ENCODE assay signal across 1 cellular context in the genomic region with DNA sequence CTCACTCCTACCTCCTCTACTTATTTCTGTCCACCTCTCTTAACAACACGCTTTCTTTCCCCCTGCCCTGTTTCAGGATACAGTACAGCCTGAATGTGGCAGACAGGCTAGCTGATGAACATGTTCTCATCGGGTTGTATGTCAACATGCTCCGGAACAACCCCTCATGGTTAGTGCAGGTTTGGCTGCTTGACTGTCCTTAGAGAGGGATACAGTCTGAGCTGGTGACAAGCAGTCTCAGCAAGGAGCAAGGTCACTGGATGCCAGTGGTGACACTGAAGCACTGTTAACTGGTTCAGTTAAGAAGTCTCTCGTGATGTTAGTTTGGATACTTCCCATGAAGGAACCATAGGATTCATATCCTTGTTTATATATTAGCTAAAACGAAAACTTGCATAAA.
TF ChIP-seq lines count a peak whose summit lies in the region.

No MANE protein-coding gene starts in this region.

TF ChIP-seq in IMR-90, 13 proteins besides CTCF, POLR2A, EP300 and RAD21:
- no peak for TF ChIP-seq RCOR1 (IDR thresholded peaks at IDR 0.05; ENCODE audit: insufficient replicate concordance, low read length)
- no peak for TF ChIP-seq MAZ (IDR thresholded peaks at IDR 0.05; ENCODE audit: borderline replicate concordance, low read depth, low read length)
- TF ChIP-seq MXI1 (IDR thresholded peaks at IDR 0.05; ENCODE audit: borderline replicate concordance, low read depth, low read length): no peak
- TF ChIP-seq MAFK (IDR thresholded peaks at IDR 0.05; ENCODE audit: low read depth, low read length): no peak
- no peak for TF ChIP-seq BHLHE40 (IDR thresholded peaks at IDR 0.05; ENCODE audit: low read depth, low read length)
- TF ChIP-seq SMC3 (IDR thresholded peaks at IDR 0.05; ENCODE audit: low read depth, low read length): no peak
- TF ChIP-seq CHD1 (IDR thresholded peaks at IDR 0.05; ENCODE audit: low read depth, low read length): no peak
- TF ChIP-seq, protein P1, sequence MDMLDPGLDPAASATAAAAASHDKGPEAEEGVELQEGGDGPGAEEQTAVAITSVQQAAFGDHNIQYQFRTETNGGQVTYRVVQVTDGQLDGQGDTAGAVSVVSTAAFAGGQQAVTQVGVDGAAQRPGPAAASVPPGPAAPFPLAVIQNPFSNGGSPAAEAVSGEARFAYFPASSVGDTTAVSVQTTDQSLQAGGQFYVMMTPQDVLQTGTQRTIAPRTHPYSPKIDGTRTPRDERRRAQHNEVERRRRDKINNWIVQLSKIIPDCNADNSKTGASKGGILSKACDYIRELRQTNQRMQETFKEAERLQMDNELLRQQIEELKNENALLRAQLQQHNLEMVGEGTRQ (IDR thresholded peaks at IDR 0.05; ENCODE audit: low read depth, low read length): no peak
- TF ChIP-seq, protein P2, sequence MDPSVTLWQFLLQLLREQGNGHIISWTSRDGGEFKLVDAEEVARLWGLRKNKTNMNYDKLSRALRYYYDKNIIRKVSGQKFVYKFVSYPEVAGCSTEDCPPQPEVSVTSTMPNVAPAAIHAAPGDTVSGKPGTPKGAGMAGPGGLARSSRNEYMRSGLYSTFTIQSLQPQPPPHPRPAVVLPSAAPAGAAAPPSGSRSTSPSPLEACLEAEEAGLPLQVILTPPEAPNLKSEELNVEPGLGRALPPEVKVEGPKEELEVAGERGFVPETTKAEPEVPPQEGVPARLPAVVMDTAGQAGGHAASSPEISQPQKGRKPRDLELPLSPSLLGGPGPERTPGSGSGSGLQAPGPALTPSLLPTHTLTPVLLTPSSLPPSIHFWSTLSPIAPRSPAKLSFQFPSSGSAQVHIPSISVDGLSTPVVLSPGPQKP (IDR thresholded peaks at IDR 0.05; ENCODE audit: borderline replicate concordance, low read depth, low read length): no peak
- no peak for TF ChIP-seq CEBPB (IDR thresholded peaks at IDR 0.05; ENCODE audit: low read depth, low read length)
- TF ChIP-seq RFX5 (IDR thresholded peaks at IDR 0.05; ENCODE audit: low read depth, low read length): no peak
- no peak for TF ChIP-seq FOS (IDR thresholded peaks at IDR 0.05; ENCODE audit: low read depth, low read length)
- TF ChIP-seq NFE2L2 (IDR thresholded peaks at IDR 0.05; ENCODE audit: low read depth, low read length): no peak
